ENCODE assay signal across 19 cellular contexts in genomic region chr5:123164019-123164418, GRCh38.
DNase-seq lines count a peak whose midpoint lies in the region; ATAC-seq, FAIRE-seq and TF ChIP-seq lines count a peak whose summit lies in the region.
"Had no signal": no experiment of that assay in that cellular context is flagged by ENCODE, and none has a peak within 500 bp of the region (broad histone marks: within the 10 kb centered on the region; RNA-seq: fewer than 3 reads in every experiment).

No MANE protein-coding gene starts in this region.

- WGBS in mammary epithelial cell (ENCODE audit: low coverage, missing lambda C conversion rate) = 73% methylated on average over 2 of the region's 2 CpGs
- 40 to 70% methylated on average over 2 of the region's 2 CpGs for WGBS in gastroesophageal sphincter (ENCODE audit: low coverage in 1 of 2), 2 donors

- dilution Hi-C loops in mammary epithelial cell (cut with HindIII; ENCODE audit: low sequenced_read_pairs) = no loop called here

- H3K9ac ChIP-seq in mammary epithelial cell (ENCODE audit: insufficient read depth, low read length) = no peak overlapping the region
- no peak overlapping the region for H3K9ac ChIP-seq in kidney (ENCODE audit: low read length in 2 of 2)
- H3K9ac ChIP-seq: KMS-11 had no signal

- DNase-seq in MCF 10A (ENCODE audit: unreplicated experiment) (peak; percentile 10), mammary epithelial cell (no peak), MV-4-11 (lab: John Stamatoyannopoulos, UW) (peak; percentile 6), thoracic aorta (ENCODE audit: low spot score) (no peak), kidney (no peak), COR-L47 (lab: John Stamatoyannopoulos, UW) (no peak)
- DNase-seq: C1 segment of cervical spinal cord, MM.1S, NCI-H1105 treated with DMSO at 0.1 percent for 48 hours, NCI-H187 treated with DMSO at 0.1 percent for 48 hours, NCI-H2171, NCI-H446 treated with DMSO at 0.1 percent for 48 hours, NCI-H774 had no signal

- H3K4me2 ChIP-seq in mammary epithelial cell (ENCODE audit: insufficient read depth, low read depth, low read length) = no peak overlapping the region
- H3K4me2 ChIP-seq: KMS-11 had no signal

- no peaks in the 10 kb centered on the region for H3K27me3 Mint-ChIP-seq in MCF 10A (ENCODE audit: insufficient read depth, unreplicated experiment)

- no peaks in the 10 kb centered on the region for H3K4me1 Mint-ChIP-seq in MCF 10A (ENCODE audit: insufficient read depth, unreplicated experiment)

- in situ Hi-C loops in mammary epithelial cell (cut with MboI; ENCODE audit: low sequenced_read_pairs in 2 of 2) = no loop called here

- H3K79me2 ChIP-seq in mammary epithelial cell (ENCODE audit: insufficient read depth, low read length) = no peaks in the 10 kb centered on the region

- no peak overlapping the region for H3K27ac Mint-ChIP-seq in MCF 10A (ENCODE audit: low read depth, unreplicated experiment)

- intact Hi-C loops in MCF 10A (cut with micrococcal nuclease) = no loop called here
- intact Hi-C loops in mammary epithelial cell (cut with micrococcal nuclease) = no loop called here
- intact Hi-C loops in kidney (cut with DNase I) = no loop called here

- no peak overlapping the region for H3K4me3 ChIP-seq in mammary epithelial cell (replicated peaks in 1 of 3; ENCODE audit: insufficient read depth in 1 of 3, low read depth in 2 of 3, low read length in 3 of 3)
- H3K4me3 ChIP-seq in gastroesophageal sphincter = no peak overlapping the region
- peak overlapping the region; percentile 8 for H3K4me3 ChIP-seq in thoracic aorta
- no peak overlapping the region for H3K4me3 ChIP-seq in kidney (ENCODE audit: low read length in 2 of 2)
- H3K4me3 ChIP-seq: GM12878 had no signal

- no peak for TF ChIP-seq POLR2A in gastroesophageal sphincter (IDR thresholded peaks at IDR 0.05)

- peaks cover 2% of the 10 kb centered on the region for H3K27me3 ChIP-seq in mammary epithelial cell (ENCODE audit: insufficient read depth, low read length)
- no peaks in the 10 kb centered on the region for H3K27me3 ChIP-seq in gastroesophageal sphincter
- H3K27me3 ChIP-seq in thoracic aorta (replicated peaks; ENCODE audit: insufficient read depth) = no peaks in the 10 kb centered on the region

- CTCF ChIA-PET in MCF 10A (lab: Yijun Ruan, JAX) = interaction anchor here (1.4 kb wide), 1 partner anchor 26 kb away, joined by 3 read pairs; no protein-coding TSS in a partner anchor
- CTCF ChIA-PET in mammary epithelial cell (lab: Charles Lee; ENCODE audit: low non-redundant PET) = no interaction called here

- H3K9me3 Mint-ChIP-seq in MCF 10A (ENCODE audit: unreplicated experiment) = no peaks in the 10 kb centered on the region

- H3K36me3 Mint-ChIP-seq in MCF 10A (ENCODE audit: insufficient read depth, unreplicated experiment) = no peaks in the 10 kb centered on the region

- no peak for TF ChIP-seq EP300 in gastroesophageal sphincter (IDR thresholded peaks at IDR 0.05)

- H3K27ac ChIP-seq in mammary epithelial cell (ENCODE audit: insufficient read depth, low read depth, low read length) = no peak overlapping the region
- H3K27ac ChIP-seq in gastroesophageal sphincter = no peak overlapping the region
- H3K27ac ChIP-seq in thoracic aorta = peak overlapping the region; percentile 60 to 74
- H3K27ac ChIP-seq in kidney (ENCODE audit: low read depth in 2 of 2, low read length in 2 of 2) = no peak overlapping the region
- H3K27ac ChIP-seq: KMS-11 had no signal

- TF ChIP-seq CTCF in MCF 10A (IDR thresholded peaks at IDR 0.05; ENCODE audit: unreplicated experiment) (no peak), mammary epithelial cell (conservative IDR thresholded peaks at IDR 0.05 in 1 of 2, IDR thresholded peaks at IDR 0.05 in 1 of 2; ENCODE audit: extremely low read depth in 1 of 2, insufficient read depth in 1 of 2, low read depth in 1 of 2, low read length in 2 of 2) (no peak), gastroesophageal sphincter (IDR thresholded peaks at IDR 0.05) (no peak), thoracic aorta (IDR thresholded peaks at IDR 0.05) (no peak), kidney (IDR thresholded peaks at IDR 0.05; ENCODE audit: borderline replicate concordance, extremely low read depth, insufficient read depth) (no peak)

- no peak for FAIRE-seq in kidney (lab: Jason Lieb, UNC)
- FAIRE-seq: A204.1, GM12878, GM18507 had no signal

- no peak overlapping the region for H2AFZ ChIP-seq in mammary epithelial cell (ENCODE audit: low read depth, low read length)

- POLR2A ChIA-PET in MCF 10A (lab: Yijun Ruan, JAX) = interaction anchor here (0.5 to 1.9 kb wide), 3 partner anchors 25 to 1102 kb away, joined by 3 to 5 read pairs (median 4); no protein-coding TSS in a partner anchor

- no peaks in the 10 kb centered on the region for H3K9me3 ChIP-seq in mammary epithelial cell (replicated peaks; ENCODE audit: insufficient read depth, low read length)
- no peaks in the 10 kb centered on the region for H3K9me3 ChIP-seq in gastroesophageal sphincter
- H3K9me3 ChIP-seq in thoracic aorta = no peaks in the 10 kb centered on the region
- no peaks in the 10 kb centered on the region for H3K9me3 ChIP-seq in kidney (ENCODE audit: control insufficient read depth in 1 of 2, low read length in 2 of 2)

- H3K36me3 ChIP-seq in mammary epithelial cell (ENCODE audit: insufficient read depth, low read length) (no peaks in the 10 kb centered on the region), gastroesophageal sphincter (no peaks in the 10 kb centered on the region), thoracic aorta (peaks cover 5% of the 10 kb centered on the region), kidney (ENCODE audit: control insufficient read depth in 1 of 2, insufficient read depth in 2 of 2, low read length in 2 of 2) (no peaks in the 10 kb centered on the region)

- no peaks in the 10 kb centered on the region for H3K4me1 ChIP-seq in mammary epithelial cell (ENCODE audit: insufficient read depth, low read length)
- H3K4me1 ChIP-seq in gastroesophageal sphincter = peaks cover 0 to under 1% (median 0%) of the 10 kb centered on the region in 3 donors
- peaks cover 25 to 66% of the 10 kb centered on the region in 2 donors for H3K4me1 ChIP-seq in thoracic aorta (ENCODE audit: control insufficient read depth in 1 of 2, low read depth in 2 of 2)
- no peaks in the 10 kb centered on the region for H3K4me1 ChIP-seq in kidney (ENCODE audit: control insufficient read depth in 1 of 2, insufficient read depth in 1 of 2, low read depth in 1 of 2, low read length in 2 of 2)

- H3K4me3 Mint-ChIP-seq in MCF 10A (ENCODE audit: unreplicated experiment) = no peak overlapping the region

- BruUV-seq in MCF 10A (replicated peaks; lab: Mats Ljungman, UMichigan) = no TSS peak
- no TSS peak for BruUV-seq in mammary epithelial cell (replicated peaks; lab: Mats Ljungman, UMichigan)

- peak; percentile 52 for ATAC-seq in gastroesophageal sphincter
- no peak for ATAC-seq in thoracic aorta (ENCODE audit: insufficient number of reproducible peaks, low FRiP score, low read depth)
- ATAC-seq in GM18517 (IDR thresholded peaks at IDR 0.05; ENCODE audit: unreplicated experiment) = no peak
- ATAC-seq: GM12878 had no signal

- no peaks in the 10 kb centered on the region for H4K20me1 ChIP-seq in mammary epithelial cell (ENCODE audit: insufficient read depth, low read length)

Comparison
In these comparisons a context has a peak if more than half of its experiments do, and no peak if none do; other contexts are left out.
1. DNase-seq: peak in MCF 10A (single experiment) and MV-4-11 (single experiment); none in mammary epithelial cell (single experiment), thoracic aorta (single experiment), kidney (single experiment) and COR-L47 (single experiment).
2. H3K27ac ChIP-seq: peak in thoracic aorta (2 of 2); none in mammary epithelial cell (single experiment), gastroesophageal sphincter (0 of 4) and kidney (0 of 2).